ENCODE assay signal across 18 cellular contexts in genomic region chr7:29607259-29607658, GRCh38. TPM values are rescaled to one million over a fixed set of nuclear protein-coding genes. Genes with fewer than 3 reads are reported as not detected.
A peak's percentile ranks its signal among the peaks of the same experiment; 100 is the strongest.
DNase-seq lines count a peak whose midpoint lies in the region; ATAC-seq and TF ChIP-seq lines count a peak whose summit lies in the region.
"Had no signal": no experiment of that assay in that cellular context is flagged by ENCODE, and none has a peak within 500 bp of the region (broad histone marks: within the 10 kb centered on the region; RNA-seq: fewer than 3 reads in every experiment).

No MANE protein-coding gene starts in this region.

- no peaks in the 10 kb centered on the region for H3K36me3 Mint-ChIP-seq in activated CD4-positive, alpha-beta T cell treated with anti-CD3 and anti-CD28 coated beads, Interleukin-2, amount 10 ng/mL, durations not matched to agents 24 days and 14 days (ENCODE audit: low read depth)
- no peaks in the 10 kb centered on the region for H3K36me3 Mint-ChIP-seq in natural killer cell treated with Interleukin-12 subunit alpha and Interleukin-12 subunit beta and Interleukin-15 and Interleukin-18, amount 100 ng/mL, for 72 hours
- H3K36me3 Mint-ChIP-seq: CD4-positive, alpha-beta memory T cell had no signal

- TF ChIP-seq POLR2A in sigmoid colon (IDR thresholded peaks at IDR 0.05), result no peak

- H3K79me2 ChIP-seq in mesendoderm (ENCODE audit: control insufficient read depth, insufficient read depth, low read length), result no peaks in the 10 kb centered on the region

- no peak overlapping the region for H3K4ac ChIP-seq in mesendoderm (ENCODE audit: low read depth, low read length)

- H3K23ac ChIP-seq in mesendoderm (ENCODE audit: low read length), result no peak overlapping the region

- no peak for TF ChIP-seq EP300 in sigmoid colon (IDR thresholded peaks at IDR 0.05)

- H3K9me3 ChIP-seq in RWPE2 (ENCODE audit: severe bottlenecking) (peaks cover 3% of the 10 kb centered on the region), sigmoid colon (no peaks in the 10 kb centered on the region)
- H3K9me3 ChIP-seq: HAP-1 had no signal

- H4K5ac ChIP-seq in mesendoderm (ENCODE audit: low read length), result no peak overlapping the region

- ATAC-seq in RWPE2 (ENCODE audit: low read depth), result no peak
- no peak for ATAC-seq in natural killer cell treated with Interleukin-12 subunit alpha and Interleukin-12 subunit beta and Interleukin-15 and Interleukin-18, amount 100 ng/mL, for 72 hours
- ATAC-seq: Right ventricle myocardium inferior had no signal

- no peaks in the 10 kb centered on the region for H3K27me3 Mint-ChIP-seq in activated CD4-positive, alpha-beta T cell treated with anti-CD3 and anti-CD28 coated beads, Interleukin-2, amount 10 ng/mL, durations not matched to agents 24 days and 14 days
- peaks cover 23 to 24% of the 10 kb centered on the region in 2 donors for H3K27me3 Mint-ChIP-seq in natural killer cell treated with Interleukin-12 subunit alpha and Interleukin-12 subunit beta and Interleukin-15 and Interleukin-18, amount 100 ng/mL, for 72 hours

- H3K4me1 Mint-ChIP-seq in activated CD4-positive, alpha-beta T cell treated with anti-CD3 and anti-CD28 coated beads, Interleukin-2, amount 10 ng/mL, durations not matched to agents 24 days and 14 days, result no peaks in the 10 kb centered on the region
- H3K4me1 Mint-ChIP-seq in natural killer cell treated with Interleukin-12 subunit alpha and Interleukin-12 subunit beta and Interleukin-15 and Interleukin-18, amount 100 ng/mL, for 72 hours (ENCODE audit: low read depth in 2 of 2), result no peaks in the 10 kb centered on the region
- H3K4me1 Mint-ChIP-seq: CD4-positive, alpha-beta memory T cell had no signal

- no peak overlapping the region for H3K18ac ChIP-seq in mesendoderm (ENCODE audit: low read length)

- H3K27ac Mint-ChIP-seq in activated CD4-positive, alpha-beta T cell treated with anti-CD3 and anti-CD28 coated beads, Interleukin-2, amount 10 ng/mL, durations not matched to agents 24 days and 14 days, result no peak overlapping the region
- no peak overlapping the region for H3K27ac Mint-ChIP-seq in natural killer cell treated with Interleukin-12 subunit alpha and Interleukin-12 subunit beta and Interleukin-15 and Interleukin-18, amount 100 ng/mL, for 72 hours
- H3K27ac Mint-ChIP-seq: B cell; CD4-positive, alpha-beta memory T cell had no signal

- no peak overlapping the region for H4K8ac ChIP-seq in mesendoderm (ENCODE audit: low read depth, low read length)

- no peak overlapping the region for H2BK5ac ChIP-seq in mesendoderm (ENCODE audit: low read length)

- no peak overlapping the region for H3K9ac ChIP-seq in mesendoderm (ENCODE audit: low read length)

- DNase-seq in activated CD4-positive, alpha-beta T cell treated with anti-CD3 and anti-CD28 coated beads, Interleukin-2, amount 10 ng/mL, durations not matched to agents 24 days and 14 days, result peak; percentile 10
- no peak for DNase-seq in activated CD4-positive, alpha-beta T cell treated with anti-CD3 and anti-CD28 coated beads, Interleukin-2, amount 50 U/mL, for 4 hours
- no peak for DNase-seq in RWPE2 (ENCODE audit: low spot score)
- peak; percentile 46 for DNase-seq in mesendoderm
- no peak for DNase-seq in G401 (ENCODE audit: low spot score)
- DNase-seq in sigmoid colon, result no peak
- DNase-seq in natural killer cell treated with Interleukin-12 subunit alpha and Interleukin-12 subunit beta and Interleukin-15 and Interleukin-18, amount 100 ng/mL, for 72 hours (ENCODE audit: low spot score), result no peak
- DNase-seq in GM19238 (ENCODE audit: insufficient read length, low spot score), result no peak
- DNase-seq: CD4-positive, alpha-beta memory T cell; DMS 273 treated with DMSO at 0.1 percent for 48 hours; NCI-H1436; NCI-H2029 treated with DMSO at 0.1 percent for 48 hours; NCI-H526 treated with DMSO at 0.1 percent for 48 hours had no signal

- H3K4me1 ChIP-seq in RWPE2 (ENCODE audit: insufficient read depth, poor library complexity, severe bottlenecking) (peaks cover 30% of the 10 kb centered on the region), mesendoderm (ENCODE audit: control insufficient read depth, low read depth, low read length) (peaks cover 2% of the 10 kb centered on the region), sigmoid colon (no peaks in the 10 kb centered on the region)

- H3K36me3 ChIP-seq in RWPE2 (ENCODE audit: low read depth), result no peaks in the 10 kb centered on the region
- H3K36me3 ChIP-seq in mesendoderm (ENCODE audit: control insufficient read depth, insufficient read depth, low read length), result no peaks in the 10 kb centered on the region
- no peaks in the 10 kb centered on the region for H3K36me3 ChIP-seq in sigmoid colon
- H3K36me3 ChIP-seq: HAP-1 had no signal

- no peak overlapping the region for H2BK120ac ChIP-seq in mesendoderm (ENCODE audit: low read depth, low read length)

- H3K79me1 ChIP-seq in mesendoderm (ENCODE audit: low read length), result no peaks in the 10 kb centered on the region

- TF ChIP-seq CTCF in RWPE2 (IDR thresholded peaks at IDR 0.05; ENCODE audit: poor library complexity, severe bottlenecking), result no peak
- no peak for TF ChIP-seq CTCF in sigmoid colon (IDR thresholded peaks at IDR 0.05)

- intact Hi-C loops in activated CD4-positive, alpha-beta T cell treated with anti-CD3 and anti-CD28 coated beads, Interleukin-2, amount 10 ng/mL, durations not matched to agents 24 days and 14 days (cut with micrococcal nuclease), result no loop called here
- intact Hi-C loops in sigmoid colon (cut with DNase I), result no loop called here

- no peak overlapping the region for H3K4me3 Mint-ChIP-seq in activated CD4-positive, alpha-beta T cell treated with anti-CD3 and anti-CD28 coated beads, Interleukin-2, amount 10 ng/mL, durations not matched to agents 24 days and 14 days
- no peak overlapping the region for H3K4me3 Mint-ChIP-seq in natural killer cell treated with Interleukin-12 subunit alpha and Interleukin-12 subunit beta and Interleukin-15 and Interleukin-18, amount 100 ng/mL, for 72 hours
- H3K4me3 Mint-ChIP-seq: B cell; CD4-positive, alpha-beta memory T cell had no signal

- H2BK15ac ChIP-seq in mesendoderm (replicated peaks; ENCODE audit: low read depth), result no peak overlapping the region

- no peak overlapping the region for H2AK5ac ChIP-seq in mesendoderm (ENCODE audit: low read length)

- no peak overlapping the region for H3K4me2 ChIP-seq in mesendoderm (ENCODE audit: low read length)

- no peak overlapping the region for H3K56ac ChIP-seq in mesendoderm (ENCODE audit: low read length)

- H3K4me3 ChIP-seq in RWPE2 (ENCODE audit: severe bottlenecking) (no peak overlapping the region), mesendoderm (ENCODE audit: low read length) (no peak overlapping the region), sigmoid colon (no peak overlapping the region)
- H3K4me3 ChIP-seq: HAP-1, SK-N-MC had no signal

- H3K27ac ChIP-seq in RWPE2 (ENCODE audit: poor library complexity, severe bottlenecking), result peak overlapping the region; percentile 57
- no peak overlapping the region for H3K27ac ChIP-seq in mesendoderm (ENCODE audit: low read depth, low read length)
- no peak overlapping the region for H3K27ac ChIP-seq in sigmoid colon
- H3K27ac ChIP-seq: SK-N-MC had no signal

- H3K9me3 Mint-ChIP-seq in activated CD4-positive, alpha-beta T cell treated with anti-CD3 and anti-CD28 coated beads, Interleukin-2, amount 10 ng/mL, durations not matched to agents 24 days and 14 days, result no peaks in the 10 kb centered on the region
- no peaks in the 10 kb centered on the region for H3K9me3 Mint-ChIP-seq in natural killer cell treated with Interleukin-12 subunit alpha and Interleukin-12 subunit beta and Interleukin-15 and Interleukin-18, amount 100 ng/mL, for 72 hours

- in situ Hi-C loops in G401 (cut with HindIII; ENCODE audit: low sequenced_read_pairs), result no loop called here

- H3K27me3 ChIP-seq in RWPE2 (ENCODE audit: insufficient read depth, poor library complexity, severe bottlenecking) (no peaks in the 10 kb centered on the region), mesendoderm (ENCODE audit: insufficient read depth, low read length, poor library complexity) (no peaks in the 10 kb centered on the region), sigmoid colon (no peaks in the 10 kb centered on the region)

- WGBS in mesendoderm (ENCODE audit: extremely low coverage, insufficient coverage, low lambda C conversion rate), result no CpG with 5 or more reads among the region's 4 CpGs
- 94 to 96% methylated on average over 4 of the region's 4 CpGs for WGBS in sigmoid colon, 2 donors

RNA-seq across cellular contexts. Expression of gene PRR15, which starts 43.6 kb away (rescaled TPM):
- not detected in 2 replicates for total RNA-seq in activated CD4-positive, alpha-beta T cell treated with anti-CD3 and anti-CD28 coated beads, Interleukin-2, amount 10 ng/mL, durations not matched to agents 24 days and 14 days
- 10.3 TPM for polyA plus RNA-seq in mesendoderm (2013, experiment 1 of 2)
- 10.0 TPM for polyA plus RNA-seq in mesendoderm (2013, experiment 2 of 2)
- total RNA-seq in G401 (2014; rRNA removed; shearing (Covaris generic)), result not detected in 2 replicates
- total RNA-seq in sigmoid colon, result under 1 TPM in 1 of 4 donors, not detected in 3; 0.27 TPM
- 100 to 1,000 TPM; 104 to 318 (median 228) TPM for polyA plus RNA-seq in sigmoid colon
- total RNA-seq in natural killer cell treated with Interleukin-12 subunit alpha and Interleukin-12 subunit beta and Interleukin-15 and Interleukin-18, amount 100 ng/mL, for 72 hours, result not detected
- total RNA-seq: B cell; CD4-positive, alpha-beta memory T cell; HT1080 had no signal
- polyA plus RNA-seq: CD4-positive, alpha-beta memory T cell had no signal

Comparison
In these comparisons a context has a peak if more than half of its experiments do, and no peak if none do; other contexts are left out.
1. DNase-seq: peak in activated CD4-positive, alpha-beta T cell treated with anti-CD3 and anti-CD28 coated beads, Interleukin-2, amount 10 ng/mL, durations not matched to agents 24 days and 14 days (single experiment) and mesendoderm (single experiment); none in activated CD4-positive, alpha-beta T cell treated with anti-CD3 and anti-CD28 coated beads, Interleukin-2, amount 50 U/mL, for 4 hours (0 of 2), RWPE2 (single experiment), G401 (single experiment), sigmoid colon (single experiment), natural killer cell treated with Interleukin-12 subunit alpha and Interleukin-12 subunit beta and Interleukin-15 and Interleukin-18, amount 100 ng/mL, for 72 hours (single experiment) and GM19238 (single experiment).